17 cellular contexts compared by ENCODE assay signal in genomic region chr12:109656681-109657262, GRCh38.
"Had no signal": no experiment of that assay in that cellular context is flagged by ENCODE, and none has a peak within 500 bp of the region (broad histone marks: within the 10 kb centered on the region; RNA-seq: fewer than 3 reads in every experiment).

No MANE protein-coding gene starts in this region.

- H3K9me3 ChIP-seq: gastrocnemius medialis, pancreas, tibial artery had no signal

- H3K4me3 ChIP-seq: gastrocnemius medialis, pancreas, tibial artery had no signal

- H3K27ac ChIP-seq: gastrocnemius medialis, pancreas, tibial artery had no signal

- DNase-seq: activated gamma-delta T cell treated with Interleukin-2 at 50 U/mL for 16 hours; activated T-cell treated with anti-CD3 and anti-CD28 coated beads, Interleukin-2, amount 50 U/mL, for 1 hour; anterior cingulate cortex; caudate nucleus; effector CD4-positive, alpha-beta T cell; gastrocnemius medialis; head of caudate nucleus; hypothalamus; midbrain; pancreas; right cardiac atrium; stimulated activated CD4-positive, alpha-beta T cell treated with anti-CD3 and anti-CD28 coated beads, Interleukin-12 subunit alpha, Interleukin-12 subunit beta, amount 100 ng/mL, for 4 hours; stimulated activated naive CD8-positive, alpha-beta T cell treated with anti-CD3 and anti-CD28 coated beads, Interleukin-15, amount 100 ng/mL, for 72 hours; T1000; tibial artery had no signal

- ATAC-seq: gastrocnemius medialis; stimulated activated effector memory CD8-positive, alpha-beta T cell treated with anti-CD3 and anti-CD28 coated beads, Interleukin-12 subunit alpha, Interleukin-12 subunit beta, amount 100 ng/mL, for 72 hours; stimulated activated naive CD8-positive, alpha-beta T cell treated with anti-CD3 and anti-CD28 coated beads, Interleukin-15, amount 100 ng/mL, for 72 hours; WTC11 had no signal

- H3K4me1 ChIP-seq: pancreas, tibial artery had no signal

- H3K27me3 ChIP-seq: gastrocnemius medialis, pancreas had no signal

- H3K36me3 ChIP-seq: gastrocnemius medialis, pancreas, tibial artery had no signal
